8 cellular contexts compared by ENCODE assay signal in genomic region chr19:57435062-57435978, GRCh38. TPM values are rescaled to one million over a fixed set of nuclear protein-coding genes. Genes with fewer than 3 reads are reported as not detected.
A peak's percentile ranks its signal among the peaks of the same experiment; 100 is the strongest.
DNase-seq lines count a peak whose midpoint lies in the region; ATAC-seq and TF ChIP-seq lines count a peak whose summit lies in the region.

Gene ZNF749 (plus strand): TSS chr19:57435325. CDS start chr19:57435579, 254 bp downstream.

- POLR2A ChIA-PET in BJ (lab: Charles Lee), result interaction anchor here (0.8 kb wide), 1 partner anchor 42 kb away, joined by 3 read pairs; no protein-coding TSS in a partner anchor
- POLR2A ChIA-PET in activated CD4-positive, alpha-beta T cell treated with anti-CD3 and anti-CD28 coated beads for 36 hours (lab: Charles Lee), result interaction anchor here (0.6 kb wide), 1 partner anchor 8 kb away, joined by 3 read pairs; no protein-coding TSS in a partner anchor

- no peak for TF ChIP-seq CTCF in BJ (IDR thresholded peaks at IDR 0.05; ENCODE audit: insufficient read depth, low read depth, low read length)
- TF ChIP-seq CTCF in choroid plexus epithelial cell (conservative IDR thresholded peaks at IDR 0.05; ENCODE audit: low read depth, low read length), result no peak

- intact Hi-C loops in activated CD4-positive, alpha-beta T cell treated with anti-CD3 and anti-CD28 coated beads for 36 hours (cut with DNase I, micrococcal nuclease), result loop anchor here (1.0 to 10.0 kb wide), 26 partner anchors 24 to 1121 kb away; partner anchors contain the start of genes TRAPPC2B (in 2 of the 2), ZNF17 (in 2 of the 2), ZNF547 (in 2 of the 2) and ZNF548 (in 2 of the 2)

- no peaks in the 10 kb centered on the region for H3K27me3 Mint-ChIP-seq in activated CD4-positive, alpha-beta T cell treated with anti-CD3 and anti-CD28 coated beads for 36 hours

- DNase-seq in BJ (ENCODE audit: low read depth), result peak; percentile 87
- DNase-seq in NCI-H524 treated with DMSO at 0.1 percent for 48 hours (lab: John Stamatoyannopoulos, UW), result peak; percentile 96
- peak; percentile 97 for DNase-seq in activated CD4-positive, alpha-beta T cell treated with anti-CD3 and anti-CD28 coated beads for 36 hours
- DNase-seq in choroid plexus epithelial cell (ENCODE audit: low read depth), result peak; percentile 99
- DNase-seq in kidney glomerular epithelial cell (lab: John Stamatoyannopoulos, UW), result peak; percentile 97
- DNase-seq in stimulated activated CD4-positive, alpha-beta T cell treated with anti-CD3 and anti-CD28 coated beads, Interleukin-15, amount 100 ng/mL, for 48 hours (ENCODE audit: low read depth in 2 of 2), result peak; percentile 95 to 96

- H3K27me3 ChIP-seq in BJ (ENCODE audit: control insufficient read depth, insufficient read depth, low read length), result no peaks in the 10 kb centered on the region

- peak within 1 kb of the TSS; percentile 71 for H3K4me3 ChIP-seq in BJ (ENCODE audit: low read depth, low read length)
- H3K4me3 ChIP-seq in choroid plexus epithelial cell (ENCODE audit: low read depth, low read length), result peak within 1 kb of the TSS; percentile 91

- peak within 1 kb of the TSS; percentile 92 for H3K4me3 Mint-ChIP-seq in activated CD4-positive, alpha-beta T cell treated with anti-CD3 and anti-CD28 coated beads for 36 hours

- ATAC-seq in GM19324 (IDR thresholded peaks at IDR 0.05; ENCODE audit: low FRiP score, unreplicated experiment), result peak; percentile 99
- peak; percentile 95 for ATAC-seq in HG03460 (IDR thresholded peaks at IDR 0.05; ENCODE audit: unreplicated experiment)
- ATAC-seq in activated CD4-positive, alpha-beta T cell treated with anti-CD3 and anti-CD28 coated beads for 36 hours, result peak; percentile 98

- H3K27ac Mint-ChIP-seq in activated CD4-positive, alpha-beta T cell treated with anti-CD3 and anti-CD28 coated beads for 36 hours, result peak within 1 kb of the TSS; percentile 89

- peaks cover 53% of the 10 kb centered on the region for H3K36me3 Mint-ChIP-seq in activated CD4-positive, alpha-beta T cell treated with anti-CD3 and anti-CD28 coated beads for 36 hours (ENCODE audit: low read depth)

- peaks cover 21% of the 10 kb centered on the region for H3K4me1 Mint-ChIP-seq in activated CD4-positive, alpha-beta T cell treated with anti-CD3 and anti-CD28 coated beads for 36 hours

- peaks cover 19% of the 10 kb centered on the region for H3K9me3 Mint-ChIP-seq in activated CD4-positive, alpha-beta T cell treated with anti-CD3 and anti-CD28 coated beads for 36 hours (ENCODE audit: low read depth)

- H3K36me3 ChIP-seq in BJ (ENCODE audit: control insufficient read depth, insufficient read depth, low read length), result no peaks in the 10 kb centered on the region; the same call in 1 of the 2 replicates

- CTCF ChIA-PET in BJ (lab: Yijun Ruan, JAX), result interaction anchor here (1.4 kb wide), 1 partner anchor 21 kb away, joined by 3 read pairs; no protein-coding TSS in a partner anchor
- CTCF ChIA-PET in activated CD4-positive, alpha-beta T cell treated with anti-CD3 and anti-CD28 coated beads for 36 hours (lab: Charles Lee), result interaction anchor here (0.8 kb wide), 1 partner anchor 28 kb away, joined by 3 read pairs; no protein-coding TSS in a partner anchor

RNA-seq across cellular contexts. Expression of gene ZNF749, which starts in this region (rescaled TPM):
- polyA plus RNA-seq in BJ (2011; rRNA removed), result 10.0 and 11.4 TPM in 2 replicates
- 6.9 and 9.6 TPM in 2 replicates for polyA minus RNA-seq in BJ (2011; rRNA and poly(A)+ RNA removed)
- total RNA-seq in activated CD4-positive, alpha-beta T cell treated with anti-CD3 and anti-CD28 coated beads for 36 hours, result 10 to 100 TPM; 10.6 to 17.9 TPM

Comparison
In these comparisons a context has a peak if more than half of its experiments do, and no peak if none do; other contexts are left out.
1. Peak in every context shown above with its lines: DNase-seq, ATAC-seq and H3K4me3 ChIP-seq.